Comparison of ENCODE assay signal across 23 cellular contexts in genomic region chr14:20419404-20419803, GRCh38. TPM values are rescaled to one million over a fixed set of nuclear protein-coding genes. Genes with fewer than 3 reads are reported as not detected.
A peak's percentile ranks its signal among the peaks of the same experiment; 100 is the strongest.
DNase-seq lines count a peak whose midpoint lies in the region; ATAC-seq and TF ChIP-seq lines count a peak whose summit lies in the region.
"Had no signal": no experiment of that assay in that cellular context is flagged by ENCODE, and none has a peak within 500 bp of the region (broad histone marks: within the 10 kb centered on the region; RNA-seq: fewer than 3 reads in every experiment).

No MANE protein-coding gene starts in this region.

- ATAC-seq in left colon: peak; percentile 38
- ATAC-seq: activated naive CD8-positive, alpha-beta T cell treated with anti-CD3 and anti-CD28 coated beads, Interleukin-2, amount 50 U/mL, for 24 hours; stimulated activated effector memory CD8-positive, alpha-beta T cell treated with anti-CD3 and anti-CD28 coated beads, Interleukin-12 subunit alpha, Interleukin-12 subunit beta, amount 100 ng/mL, for 72 hours had no signal

- WGBS in stomach, 5 donors: 61 to 93% (median 71%) methylated on average over 1 of the region's 1 CpG

- no peak for TF ChIP-seq EP300 in stomach (IDR thresholded peaks at IDR 0.05)

- CTCF ChIA-PET in A673 (lab: Charles Lee): no interaction called here

- intact Hi-C loops in left colon (cut with DNase I, micrococcal nuclease) (loop anchor here (10.0 kb wide), 3 partner anchors 45 to 265 kb away; partner anchors contain the start of genes ANG (in 2 of the 2), RNASE4 (in 2 of the 2), PIP4P1 (in 1 of the 2) and PNP (in 1 of the 2)), stomach (cut with DNase I; ENCODE audit: low total_unique reads) (loop anchor here (10.0 kb wide), 1 partner anchor 55 kb away; no protein-coding TSS in a partner anchor), A673 (cut with micrococcal nuclease; ENCODE audit: unreplicated experiment) (no loop called here)

- H3K27ac ChIP-seq in stomach (peak overlapping the region; percentile 54 to 79 (median 73)), A673 (ENCODE audit: low read depth, low read length, poor library complexity, severe bottlenecking) (no peak overlapping the region)
- H3K27ac ChIP-seq: thoracic aorta had no signal

- no peak for TF ChIP-seq POLR2A in NB4 (IDR thresholded peaks at IDR 0.05; ENCODE audit: extremely low read depth, insufficient read length)
- no peak for TF ChIP-seq POLR2A in stomach (IDR thresholded peaks at IDR 0.05)

- DNase-seq in EH (ENCODE audit: low read depth) (peak; percentile 22), NB4 (ENCODE audit: low read depth) (peak; percentile 16), left colon (no peak), stomach (no peak), HuH-7 (ENCODE audit: low spot score) (no peak), COLO829 (ENCODE audit: low spot score) (no peak), A673 (ENCODE audit: low spot score) (no peak)
- DNase-seq: activated CD4-positive, alpha-beta T cell treated with anti-CD3 and anti-CD28 coated beads for 1 hour; activated gamma-delta T cell; activated naive CD8-positive, alpha-beta T cell treated with anti-CD3 and anti-CD28 coated beads, Interleukin-2, amount 50 U/mL, for 24 hours; AML-193; glutamatergic neuron; H9; kidney; NCI-H1105 treated with DMSO at 0.1 percent for 48 hours; NCI-H2029 treated with DMSO at 0.1 percent for 48 hours; NCI-H82; OCI-M1; SHP77 treated with DMSO at 0.1 percent for 48 hours had no signal

- H3K36me3 ChIP-seq in stomach (no peaks in the 10 kb centered on the region), A673 (ENCODE audit: insufficient read depth, low read length, poor library complexity, severe bottlenecking) (no peaks in the 10 kb centered on the region)
- H3K36me3 ChIP-seq: thoracic aorta had no signal

- POLR2A ChIA-PET in A673 (lab: Charles Lee; ENCODE audit: low non-redundant PET): no interaction called here

- H3K4me1 ChIP-seq in stomach (peaks cover 17 to 39% (median 19%) of the 10 kb centered on the region in 4 donors), A673 (ENCODE audit: insufficient read depth, low read length, poor library complexity, severe bottlenecking) (no peaks in the 10 kb centered on the region)

- H3K4me3 ChIP-seq in NB4 (ENCODE audit: low read depth, low read length): no peak overlapping the region
- no peak overlapping the region for H3K4me3 ChIP-seq in stomach
- no peak overlapping the region for H3K4me3 ChIP-seq in A673 (ENCODE audit: low read depth, low read length, poor library complexity, severe bottlenecking)
- H3K4me3 ChIP-seq: lung, thoracic aorta had no signal

- no TSS peak for BruUV-seq in A673 (replicated peaks; lab: Mats Ljungman, UMichigan)

- H3K27me3 ChIP-seq in stomach (no peaks in the 10 kb centered on the region), A673 (replicated peaks; ENCODE audit: insufficient read depth, low read depth, low read length, poor library complexity) (no peaks in the 10 kb centered on the region)

- H3K9me3 ChIP-seq in stomach: no peaks in the 10 kb centered on the region
- H3K9me3 ChIP-seq in A673 (ENCODE audit: low read depth, low read length, poor library complexity, severe bottlenecking): no peaks in the 10 kb centered on the region
- H3K9me3 ChIP-seq: thoracic aorta had no signal

- TF ChIP-seq CTCF in NB4 (IDR thresholded peaks at IDR 0.05; ENCODE audit: low read depth, low read length): no peak
- no peak for TF ChIP-seq CTCF in stomach (IDR thresholded peaks at IDR 0.05)
- no peak for TF ChIP-seq CTCF in A673 (conservative IDR thresholded peaks at IDR 0.05; ENCODE audit: low read depth, low read length)

RNA-seq across cellular contexts. Expression of gene TEP1, which starts 6.1 kb away (rescaled TPM):
- 10 to 100 TPM; 72.1 to 74.3 TPM for total RNA-seq in left colon
- total RNA-seq in stomach: 100 to 1,000 TPM in 1 of 5 donors, 10 to 100 TPM in 4; 16.9 to 190 (median 34.1) TPM
- polyA plus RNA-seq in stomach: 10 to 100 TPM in 1 of 3 donors, 1 to 10 TPM in 2; 9.3 to 11.6 (median 9.8) TPM
- 12.3 and 15.9 TPM in 2 replicates for total RNA-seq in A673 (2021)

RNA-seq across cellular contexts. Expression of gene KLHL33, which starts 16.6 kb away (rescaled TPM):
- under 1 TPM; 0.09 to 0.31 TPM for total RNA-seq in left colon
- total RNA-seq in stomach: 1 to 10 TPM in 1 of 5 donors, under 1 TPM in 2, not detected in 2; under 0.01 to 4.3 (median 0.37) TPM
- polyA plus RNA-seq in stomach: under 1 TPM in 2 of 3 donors, not detected in 1; 0.05 to 0.06 TPM
- 0.04 and 0.13 TPM in 2 replicates for total RNA-seq in A673 (2021)
- total RNA-seq: LHCN-M2 had no signal

RNA-seq across cellular contexts. Expression of gene OSGEP, which starts 35.2 kb away (rescaled TPM):
- 10 to 100 TPM; 31.2 to 35.0 TPM for total RNA-seq in left colon
- 10 to 100 TPM; 29.9 to 71.8 (median 59.7) TPM for total RNA-seq in stomach
- polyA plus RNA-seq in stomach: 10 to 100 TPM; 24.7 to 58.5 (median 43.4) TPM
- total RNA-seq in A673 (2021): 59.2 and 67.8 TPM in 2 replicates

RNA-seq across cellular contexts. Expression of gene APEX1, which starts 35.6 kb away (rescaled TPM):
- total RNA-seq in left colon: 10 to 100 TPM; 80.5 to 93.9 TPM
- 100 to 1,000 TPM in 4 of 5 donors, 10 to 100 TPM in 1; 70.1 to 219 (median 149) TPM for total RNA-seq in stomach
- polyA plus RNA-seq in stomach: 100 to 1,000 TPM; 104 to 148 (median 118) TPM
- 277 and 299 TPM in 2 replicates for total RNA-seq in A673 (2021)

RNA-seq across cellular contexts. Expression of gene PIP4P1, which starts 41.8 kb away (rescaled TPM):
- total RNA-seq in left colon: 10 to 100 TPM; 42.0 to 42.9 TPM
- total RNA-seq in stomach: 10 to 100 TPM in 3 of 5 donors, 1 to 10 TPM in 2; 2.0 to 25.6 (median 20.4) TPM
- 10 to 100 TPM; 22.6 to 30.5 (median 28.4) TPM for polyA plus RNA-seq in stomach
- 32.4 and 34.9 TPM in 2 replicates for total RNA-seq in A673 (2021)

Comparison
In these comparisons a context has a peak if more than half of its experiments do, and no peak if none do; other contexts are left out.
1. DNase-seq: peak in EH (single experiment) and NB4 (single experiment); none in left colon (0 of 2), stomach (single experiment), HuH-7 (single experiment), COLO829 (single experiment) and A673 (single experiment).